ENCODE assay signal across 1 cellular context in the genomic region with DNA sequence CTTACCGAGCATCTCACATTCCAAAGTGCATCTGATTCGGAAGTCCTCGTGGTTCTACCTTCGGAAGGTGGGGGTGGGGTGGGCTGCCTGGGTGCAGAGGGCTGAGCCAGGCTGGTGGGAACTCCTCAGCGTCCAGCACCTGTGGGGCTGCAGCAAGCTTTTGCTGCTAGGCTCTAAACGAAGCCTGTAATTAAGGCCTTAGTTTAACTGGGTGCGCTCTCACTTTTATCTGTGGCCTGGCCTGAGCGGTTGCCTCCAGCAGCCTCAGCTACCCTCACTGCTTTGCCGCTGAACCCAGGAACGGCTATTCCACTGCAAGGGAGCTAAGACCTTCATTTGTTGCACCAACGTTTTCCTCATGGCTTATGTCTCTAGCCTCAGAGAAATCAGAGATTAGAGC.
TF ChIP-seq lines count a peak whose summit lies in the region.

No MANE protein-coding gene starts in this region.

TF ChIP-seq in SK-N-SH, 30 proteins besides CTCF, POLR2A, EP300 and RAD21 (continued from another document):
- TF ChIP-seq, protein P1, sequence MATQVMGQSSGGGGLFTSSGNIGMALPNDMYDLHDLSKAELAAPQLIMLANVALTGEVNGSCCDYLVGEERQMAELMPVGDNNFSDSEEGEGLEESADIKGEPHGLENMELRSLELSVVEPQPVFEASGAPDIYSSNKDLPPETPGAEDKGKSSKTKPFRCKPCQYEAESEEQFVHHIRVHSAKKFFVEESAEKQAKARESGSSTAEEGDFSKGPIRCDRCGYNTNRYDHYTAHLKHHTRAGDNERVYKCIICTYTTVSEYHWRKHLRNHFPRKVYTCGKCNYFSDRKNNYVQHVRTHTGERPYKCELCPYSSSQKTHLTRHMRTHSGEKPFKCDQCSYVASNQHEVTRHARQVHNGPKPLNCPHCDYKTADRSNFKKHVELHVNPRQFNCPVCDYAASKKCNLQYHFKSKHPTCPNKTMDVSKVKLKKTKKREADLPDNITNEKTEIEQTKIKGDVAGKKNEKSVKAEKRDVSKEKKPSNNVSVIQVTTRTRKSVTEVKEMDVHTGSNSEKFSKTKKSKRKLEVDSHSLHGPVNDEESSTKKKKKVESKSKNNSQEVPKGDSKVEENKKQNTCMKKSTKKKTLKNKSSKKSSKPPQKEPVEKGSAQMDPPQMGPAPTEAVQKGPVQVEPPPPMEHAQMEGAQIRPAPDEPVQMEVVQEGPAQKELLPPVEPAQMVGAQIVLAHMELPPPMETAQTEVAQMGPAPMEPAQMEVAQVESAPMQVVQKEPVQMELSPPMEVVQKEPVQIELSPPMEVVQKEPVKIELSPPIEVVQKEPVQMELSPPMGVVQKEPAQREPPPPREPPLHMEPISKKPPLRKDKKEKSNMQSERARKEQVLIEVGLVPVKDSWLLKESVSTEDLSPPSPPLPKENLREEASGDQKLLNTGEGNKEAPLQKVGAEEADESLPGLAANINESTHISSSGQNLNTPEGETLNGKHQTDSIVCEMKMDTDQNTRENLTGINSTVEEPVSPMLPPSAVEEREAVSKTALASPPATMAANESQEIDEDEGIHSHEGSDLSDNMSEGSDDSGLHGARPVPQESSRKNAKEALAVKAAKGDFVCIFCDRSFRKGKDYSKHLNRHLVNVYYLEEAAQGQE (IDR thresholded peaks at IDR 0.05; ENCODE audit: low read depth, low read length) = no peak
- no peak for TF ChIP-seq FOXM1 (IDR thresholded peaks at IDR 0.05; ENCODE audit: low read depth)
